1 cellular context compared by ENCODE assay signal in the genomic region with DNA sequence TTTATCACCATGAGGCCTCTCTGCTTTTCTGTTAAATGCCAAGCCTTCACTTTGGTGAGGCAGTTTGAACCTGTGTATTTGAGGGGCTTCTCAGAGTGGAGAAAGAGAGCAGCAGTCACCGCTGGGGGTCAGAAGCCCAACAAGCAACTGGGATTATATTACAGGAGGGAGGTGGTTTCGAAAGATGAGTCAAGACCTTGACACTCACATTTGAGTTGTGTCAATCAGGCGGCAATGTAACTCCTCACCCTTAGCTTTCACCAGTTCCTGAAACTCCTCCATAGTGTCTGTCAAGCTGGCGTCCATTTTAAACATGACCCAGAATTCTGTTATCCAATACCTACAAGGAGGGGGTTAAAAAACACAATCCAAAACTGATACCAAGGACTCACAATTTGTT.
A peak's percentile ranks its signal among the peaks of the same experiment; 100 is the strongest.
TF ChIP-seq lines count a peak whose summit lies in the region.

No MANE protein-coding gene starts in this region.

TF ChIP-seq in K562, 482 proteins besides CTCF, POLR2A, EP300 and RAD21:
- TF ChIP-seq MEIS2 (IDR thresholded peaks at IDR 0.05; ENCODE audit: partially characterized antibody) (peak; percentile 70), ZNF699 (CRISPR knock-in tag; IDR thresholded peaks at IDR 0.05; ENCODE audit: insufficient replicate concordance) (no peak), FOSL1 (tag; conservative IDR thresholded peaks at IDR 0.05) (peak; percentile 21; the same call in 1 of the 2 replicates)
- TF ChIP-seq, protein P1, sequence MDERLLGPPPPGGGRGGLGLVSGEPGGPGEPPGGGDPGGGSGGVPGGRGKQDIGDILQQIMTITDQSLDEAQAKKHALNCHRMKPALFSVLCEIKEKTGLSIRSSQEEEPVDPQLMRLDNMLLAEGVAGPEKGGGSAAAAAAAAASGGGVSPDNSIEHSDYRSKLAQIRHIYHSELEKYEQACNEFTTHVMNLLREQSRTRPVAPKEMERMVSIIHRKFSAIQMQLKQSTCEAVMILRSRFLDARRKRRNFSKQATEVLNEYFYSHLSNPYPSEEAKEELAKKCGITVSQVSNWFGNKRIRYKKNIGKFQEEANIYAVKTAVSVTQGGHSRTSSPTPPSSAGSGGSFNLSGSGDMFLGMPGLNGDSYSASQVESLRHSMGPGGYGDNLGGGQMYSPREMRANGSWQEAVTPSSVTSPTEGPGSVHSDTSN (CRISPR knock-in tag; IDR thresholded peaks at IDR 0.05; ENCODE audit: low read depth): no peak
- TF ChIP-seq, protein P1 (tag; conservative IDR thresholded peaks at IDR 0.05; ENCODE audit: low read depth): peak; percentile 40; the same call in 1 of the 2 replicates
- TF ChIP-seq, protein P2, sequence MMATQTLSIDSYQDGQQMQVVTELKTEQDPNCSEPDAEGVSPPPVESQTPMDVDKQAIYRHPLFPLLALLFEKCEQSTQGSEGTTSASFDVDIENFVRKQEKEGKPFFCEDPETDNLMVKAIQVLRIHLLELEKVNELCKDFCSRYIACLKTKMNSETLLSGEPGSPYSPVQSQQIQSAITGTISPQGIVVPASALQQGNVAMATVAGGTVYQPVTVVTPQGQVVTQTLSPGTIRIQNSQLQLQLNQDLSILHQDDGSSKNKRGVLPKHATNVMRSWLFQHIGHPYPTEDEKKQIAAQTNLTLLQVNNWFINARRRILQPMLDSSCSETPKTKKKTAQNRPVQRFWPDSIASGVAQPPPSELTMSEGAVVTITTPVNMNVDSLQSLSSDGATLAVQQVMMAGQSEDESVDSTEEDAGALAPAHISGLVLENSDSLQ (IDR thresholded peaks at IDR 0.05): peak; percentile 82
